In the genomic region with DNA sequence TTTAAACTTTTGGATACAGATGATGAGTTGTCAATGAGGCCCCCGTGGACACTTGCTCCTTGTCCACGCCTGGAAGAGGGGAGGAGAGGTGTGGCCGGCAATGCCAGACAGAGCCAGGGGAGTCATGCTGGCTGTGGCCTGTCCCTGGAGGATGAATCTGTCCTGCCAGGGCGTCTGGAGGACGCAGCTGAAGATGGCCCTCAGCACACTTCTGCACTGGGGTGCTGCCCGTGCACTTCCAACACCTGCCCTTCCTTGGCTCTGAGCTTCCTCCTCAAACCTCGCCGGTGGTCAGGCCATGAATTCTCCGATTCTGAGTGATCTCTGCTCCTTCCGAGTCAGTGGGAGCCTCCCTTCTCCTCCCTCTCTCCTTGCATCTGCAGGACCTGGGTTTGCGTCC, we compare ENCODE assay signal across 32 cellular contexts. TPM values are rescaled to one million over a fixed set of nuclear protein-coding genes. Genes with fewer than 3 reads are reported as not detected.
"Had no signal": no experiment of that assay in that cellular context is flagged by ENCODE, and none has a peak within 500 bp of the region (broad histone marks: within the 10 kb centered on the region; RNA-seq: fewer than 3 reads in every experiment).

No MANE protein-coding gene starts in this region.

- ATAC-seq: activated CD4-positive, alpha-beta T cell treated with anti-CD3 and anti-CD28 coated beads for 36 hours; activated CD8-positive, alpha-beta memory T cell treated with anti-CD3 and anti-CD28 coated beads, Interleukin-2, amount 10 ng/mL, durations not matched to agents 7 days and 5 days; activated CD8-positive, alpha-beta T cell treated with anti-CD3 and anti-CD28 coated beads, Interleukin-2, amount 10 ng/mL, durations not matched to agents 7 days and 5 days; activated naive CD8-positive, alpha-beta T cell treated with anti-CD3 and anti-CD28 coated beads, Interleukin-2, amount 50 U/mL, for 24 hours; gastroesophageal sphincter had no signal

- H3K27ac ChIP-seq: adrenal gland, ascending aorta, breast epithelium, cardiac muscle cell, colonic mucosa, epithelial cell of prostate, esophagus squamous epithelium, gastroesophageal sphincter had no signal

- H3K9me3 ChIP-seq: adrenal gland, ascending aorta, breast epithelium, colonic mucosa, esophagus squamous epithelium, gastroesophageal sphincter had no signal

- H3K4me3 ChIP-seq: adrenal gland, ascending aorta, breast epithelium, cardiac muscle cell, colonic mucosa, esophagus squamous epithelium, gastroesophageal sphincter had no signal

- DNase-seq: activated CD4-positive, alpha-beta memory T cell treated with anti-CD3 and anti-CD28 coated beads for 36 hours; activated CD4-positive, alpha-beta T cell treated with anti-CD3 and anti-CD28 coated beads for 36 hours; activated CD4-positive, alpha-beta T cell treated with anti-CD3 and anti-CD28 coated beads, Interleukin-2, amount 10 ng/mL, durations not matched to agents 24 days and 14 days; activated CD4-positive, CD25-positive, alpha-beta regulatory T cell; activated CD4-positive, CD25-positive, alpha-beta regulatory T cell treated with anti-CD3 and anti-CD28 coated beads, Interleukin-2, amount 50 U/mL, for 72 hours; activated CD8-positive, alpha-beta memory T cell treated with anti-CD3 and anti-CD28 coated beads, Interleukin-2, amount 10 ng/mL, durations not matched to agents 7 days and 5 days; activated CD8-positive, alpha-beta memory T cell treated with anti-CD3 and anti-CD28 coated beads, Interleukin-2, amount 50 U/mL, for 4 hours; activated CD8-positive, alpha-beta T cell treated with anti-CD3 and anti-CD28 coated beads, Interleukin-2, amount 10 ng/mL, durations not matched to agents 7 days and 5 days; activated naive CD4-positive, alpha-beta T cell treated with anti-CD3 and anti-CD28 coated beads for 36 hours; activated naive CD8-positive, alpha-beta T cell treated with anti-CD3 and anti-CD28 coated beads for 36 hours; activated naive CD8-positive, alpha-beta T cell treated with anti-CD3 and anti-CD28 coated beads, Interleukin-2, amount 50 U/mL, for 24 hours; activated T-cell treated with anti-CD3 and anti-CD28 coated beads, Interleukin-2, amount 50 U/mL, for 1 hour; activated T-cell treated with anti-CD3 and anti-CD28 coated beads, Interleukin-2, amount 50 U/mL, for 48 hours; adrenal gland; amygdala; central memory CD4-positive, alpha-beta T cell; cerebellar nuclear complex; colonic mucosa; effector CD8-positive, alpha-beta T cell; esophagus squamous epithelium; foreskin melanocyte; T-helper 2 cell had no signal

- H3K4me1 ChIP-seq: adrenal gland, ascending aorta, breast epithelium, colonic mucosa, esophagus squamous epithelium had no signal

- H3K36me3 ChIP-seq: adrenal gland, ascending aorta, breast epithelium, cardiac muscle cell, colonic mucosa, esophagus squamous epithelium, gastroesophageal sphincter had no signal

- H3K27me3 ChIP-seq: adrenal gland, ascending aorta, colonic mucosa had no signal

RNA-seq across cellular contexts. Expression of gene KCNF1, which starts 56.4 kb away (rescaled TPM):
- total RNA-seq: activated CD4-positive, alpha-beta memory T cell treated with anti-CD3 and anti-CD28 coated beads for 36 hours; activated CD4-positive, alpha-beta T cell treated with anti-CD3 and anti-CD28 coated beads for 36 hours; activated CD4-positive, alpha-beta T cell treated with anti-CD3 and anti-CD28 coated beads, Interleukin-2, amount 10 ng/mL, durations not matched to agents 24 days and 14 days; activated CD8-positive, alpha-beta memory T cell treated with anti-CD3 and anti-CD28 coated beads for 36 hours; activated CD8-positive, alpha-beta memory T cell treated with anti-CD3 and anti-CD28 coated beads, Interleukin-2, amount 10 ng/mL, durations not matched to agents 7 days and 5 days; activated CD8-positive, alpha-beta T cell treated with anti-CD3 and anti-CD28 coated beads, Interleukin-2, amount 10 ng/mL, durations not matched to agents 7 days and 5 days; activated naive CD4-positive, alpha-beta T cell treated with anti-CD3 and anti-CD28 coated beads for 36 hours; activated naive CD8-positive, alpha-beta T cell treated with anti-CD3 and anti-CD28 coated beads for 36 hours; activated T-helper 1 cell treated with anti-CD3 and anti-CD28 coated beads, Interleukin-12 subunit alpha, Interleukin-12 subunit beta, Interleukin-2, Interleukin-4 antibody, amounts not matched to agents 30 ng/mL and 10 ng/mL and 1 ng/mL, durations not matched to agents 14 hours and 24 hours and 36 hours; activated T-helper 2 cell treated with anti-CD3 and anti-CD28 coated beads, Interferon-gamma antibody, Interleukin-2, Interleukin-4, amounts not matched to agents 10 μg/mL and 5 μg/mL and 100 μg/mL, durations not matched to agents 14 hours and 24 hours and 36 hours; ascending aorta; fibroblast of villous mesenchyme; T-helper 1 cell treated with Interleukin-12 subunit alpha and Interleukin-12 subunit beta and Interleukin-4 antibody, amounts not matched to agents 30 ng/mL and 1 ng/mL, for 36 hours had no signal
